ENCODE assay signal across 18 cellular contexts in genomic region chr3:171134170-171134569, GRCh38.
"Had no signal": no experiment of that assay in that cellular context is flagged by ENCODE, and none has a peak within 500 bp of the region (broad histone marks: within the 10 kb centered on the region; RNA-seq: fewer than 3 reads in every experiment).

No MANE protein-coding gene starts in this region.

- ATAC-seq: activated naive CD8-positive, alpha-beta T cell treated with anti-CD3 and anti-CD28 coated beads, Interleukin-2, amount 50 U/mL, for 24 hours; left colon; lower lobe of right lung; stimulated activated memory B cell treated with anti-CD40 and anti-IgM and Interleukin-4, amounts not matched to agents 10 μg/mL and 1 μg/mL and 100 μg/mL, for 72 hours had no signal

- H3K36me3 Mint-ChIP-seq: stimulated activated memory B cell treated with anti-CD40 and anti-IgM and Interleukin-4, amounts not matched to agents 10 μg/mL and 1 μg/mL and 100 μg/mL, for 72 hours had no signal

- H3K27ac Mint-ChIP-seq: activated CD4-positive, alpha-beta T cell treated with anti-CD3 and anti-CD28 coated beads, Interleukin-2, amount 10 ng/mL, durations not matched to agents 24 days and 14 days; neural progenitor cell; stimulated activated memory B cell treated with anti-CD40 and anti-IgM and Interleukin-4, amounts not matched to agents 10 μg/mL and 1 μg/mL and 100 μg/mL, for 72 hours had no signal

- H3K4me1 Mint-ChIP-seq: activated naive CD8-positive, alpha-beta T cell treated with anti-CD3 and anti-CD28 coated beads, Interleukin-2, amount 50 U/mL, for 24 hours; naive B cell; neural progenitor cell; stimulated activated memory B cell treated with anti-CD40 and anti-IgM and Interleukin-4, amounts not matched to agents 10 μg/mL and 1 μg/mL and 100 μg/mL, for 72 hours had no signal

- H3K4me3 Mint-ChIP-seq: activated CD4-positive, alpha-beta T cell treated with anti-CD3 and anti-CD28 coated beads, Interleukin-2, amount 10 ng/mL, durations not matched to agents 24 days and 14 days; activated naive CD8-positive, alpha-beta T cell treated with anti-CD3 and anti-CD28 coated beads, Interleukin-2, amount 50 U/mL, for 24 hours; naive B cell; neural progenitor cell; stimulated activated memory B cell treated with anti-CD40 and anti-IgM and Interleukin-4, amounts not matched to agents 10 μg/mL and 1 μg/mL and 100 μg/mL, for 72 hours had no signal

- H3K9me3 ChIP-seq: ascending aorta, lower lobe of right lung, ovary had no signal

- H3K27me3 Mint-ChIP-seq: activated CD4-positive, alpha-beta T cell treated with anti-CD3 and anti-CD28 coated beads, Interleukin-2, amount 10 ng/mL, durations not matched to agents 24 days and 14 days; activated naive CD8-positive, alpha-beta T cell treated with anti-CD3 and anti-CD28 coated beads, Interleukin-2, amount 50 U/mL, for 24 hours; naive B cell; stimulated activated memory B cell treated with anti-CD40 and anti-IgM and Interleukin-4, amounts not matched to agents 10 μg/mL and 1 μg/mL and 100 μg/mL, for 72 hours had no signal

- FAIRE-seq: colon, endometrium, islet of Langerhans, TTC549, urothelium cell line had no signal

- H3K36me3 ChIP-seq: ascending aorta, neural progenitor cell, ovary had no signal

- DNase-seq: activated CD4-positive, alpha-beta T cell treated with anti-CD3 and anti-CD28 coated beads, Interleukin-2, amount 10 ng/mL, durations not matched to agents 24 days and 14 days; activated CD4-positive, CD25-positive, alpha-beta regulatory T cell; activated CD8-positive, alpha-beta memory T cell treated with anti-CD3 and anti-CD28 coated beads for 24 hours; activated naive CD8-positive, alpha-beta T cell treated with anti-CD3 and anti-CD28 coated beads, Interleukin-2, amount 50 U/mL, for 24 hours; left colon; lower lobe of right lung; naive B cell; ovary; stimulated activated CD4-positive, alpha-beta T cell treated with anti-CD3 and anti-CD28 coated beads, Interleukin-2, amount 100 ng/mL, for 48 hours had no signal

- H3K9me3 Mint-ChIP-seq: activated CD4-positive, alpha-beta T cell treated with anti-CD3 and anti-CD28 coated beads, Interleukin-2, amount 10 ng/mL, durations not matched to agents 24 days and 14 days; activated naive CD8-positive, alpha-beta T cell treated with anti-CD3 and anti-CD28 coated beads, Interleukin-2, amount 50 U/mL, for 24 hours; naive B cell; neural progenitor cell; stimulated activated memory B cell treated with anti-CD40 and anti-IgM and Interleukin-4, amounts not matched to agents 10 μg/mL and 1 μg/mL and 100 μg/mL, for 72 hours had no signal

- H3K4me1 ChIP-seq: ascending aorta, lower lobe of right lung had no signal

- H3K4me3 ChIP-seq: ascending aorta, cardiac muscle cell, lower lobe of right lung, neural progenitor cell, ovary had no signal

- H3K27me3 ChIP-seq: ascending aorta, cardiac muscle cell, neural progenitor cell, ovary had no signal

- H3K27ac ChIP-seq: ascending aorta, cardiac muscle cell, lower lobe of right lung, neural progenitor cell, ovary had no signal
